In genomic region chr15:39629906-39630305, GRCh38 we compare ENCODE assay signal across 13 cellular contexts. TPM values are rescaled to one million over a fixed set of nuclear protein-coding genes. Genes with fewer than 3 reads are reported as not detected.
DNase-seq lines count a peak whose midpoint lies in the region; ATAC-seq and TF ChIP-seq lines count a peak whose summit lies in the region.
"Had no signal": no experiment of that assay in that cellular context is flagged by ENCODE, and none has a peak within 500 bp of the region (broad histone marks: within the 10 kb centered on the region; RNA-seq: fewer than 3 reads in every experiment).

No MANE protein-coding gene starts in this region.

- TF ChIP-seq CTCF in lower lobe of right lung (IDR thresholded peaks at IDR 0.05), result no peak

- no peaks in the 10 kb centered on the region for H3K9me3 ChIP-seq in CD4-positive, alpha-beta memory T cell (ENCODE audit: control insufficient read depth in 1 of 2, low read length in 2 of 2)
- H3K9me3 ChIP-seq in lower lobe of right lung, result no peaks in the 10 kb centered on the region
- H3K9me3 ChIP-seq: suprapubic skin had no signal

- H3K27ac Mint-ChIP-seq in CD4-positive, alpha-beta memory T cell, result peak overlapping the region; percentile 96 to 99 (median 98)
- H3K27ac Mint-ChIP-seq in activated naive CD4-positive, alpha-beta T cell treated with anti-CD3 and anti-CD28 coated beads, Interleukin-2, amount 50 U/mL, for 72 hours, result peak overlapping the region; percentile 3 to 62

- H3K36me3 ChIP-seq in CD4-positive, alpha-beta memory T cell (ENCODE audit: insufficient read depth, low read length), result no peaks in the 10 kb centered on the region
- no peaks in the 10 kb centered on the region for H3K36me3 ChIP-seq in lower lobe of right lung
- H3K36me3 ChIP-seq: suprapubic skin had no signal

- POLR2A ChIA-PET in CD4-positive, alpha-beta memory T cell (lab: Charles Lee; ENCODE audit: partially characterized antibody), result interaction anchor here (0.7 to 3.8 kb wide), 15 partner anchors 11 to 679 kb away, joined by 3 to 17 read pairs (median 4); partner anchors contain the start of genes FSIP1 and THBS1

- no peaks in the 10 kb centered on the region for H3K27me3 Mint-ChIP-seq in CD4-positive, alpha-beta memory T cell

- H3K27me3 ChIP-seq in CD4-positive, alpha-beta memory T cell (ENCODE audit: insufficient read depth, low read length), result no peaks in the 10 kb centered on the region
- H3K27me3 ChIP-seq in lower lobe of right lung (ENCODE audit: low read depth), result no peaks in the 10 kb centered on the region
- H3K27me3 ChIP-seq: suprapubic skin had no signal

- intact Hi-C loops in CD4-positive, alpha-beta memory T cell (cut with micrococcal nuclease), result loop anchor here (1.0 kb wide), 1 partner anchor 36 kb away; no protein-coding TSS in a partner anchor
- intact Hi-C loops in lower lobe of right lung (cut with DNase I), result no loop called here

- no peak for ATAC-seq in activated naive CD4-positive, alpha-beta T cell treated with anti-CD3 and anti-CD28 coated beads, Interleukin-2, amount 50 U/mL, for 72 hours
- ATAC-seq in lower lobe of right lung, result no peak
- no peak for ATAC-seq in HG03520 (IDR thresholded peaks at IDR 0.05; ENCODE audit: unreplicated experiment)
- ATAC-seq in HG03378 (IDR thresholded peaks at IDR 0.05; ENCODE audit: unreplicated experiment), result no peak

- peaks cover 0 to 7% of the 10 kb centered on the region in 2 donors for H3K36me3 Mint-ChIP-seq in CD4-positive, alpha-beta memory T cell
- H3K36me3 Mint-ChIP-seq in activated naive CD4-positive, alpha-beta T cell treated with anti-CD3 and anti-CD28 coated beads, Interleukin-2, amount 50 U/mL, for 72 hours, result peaks cover 2 to 32% of the 10 kb centered on the region in 2 donors

- no peak overlapping the region for H3K4me3 ChIP-seq in CD4-positive, alpha-beta memory T cell (ENCODE audit: low read length in 2 of 2)
- no peak overlapping the region for H3K4me3 ChIP-seq in lower lobe of right lung
- H3K4me3 ChIP-seq: suprapubic skin had no signal

- DNase-seq in CD4-positive, alpha-beta memory T cell, result peak in 1 of 5 donors; percentile 12
- DNase-seq in NCI-H1105 treated with DMSO at 0.1 percent for 48 hours (lab: John Stamatoyannopoulos, UW) (peak; percentile 16), lower lobe of right lung (no peak), retina (no peak)
- no peak for DNase-seq in activated naive CD4-positive, alpha-beta T cell treated with anti-CD3 and anti-CD28 coated beads, Interleukin-2, amount 50 U/mL, for 72 hours (ENCODE audit: low spot score in 2 of 2)
- DNase-seq: Calu3, erythroblast, GOT3, NCI-H1436, OCI-M1 had no signal

- peaks cover 67% of the 10 kb centered on the region for H3K4me1 ChIP-seq in CD4-positive, alpha-beta memory T cell (ENCODE audit: insufficient read depth, low read length)
- H3K4me1 ChIP-seq in lower lobe of right lung, result peaks cover 40% of the 10 kb centered on the region

- peaks cover 0 to 3% (median 0%) of the 10 kb centered on the region in 8 donors for H3K9me3 Mint-ChIP-seq in CD4-positive, alpha-beta memory T cell
- peaks cover 0 to 16% of the 10 kb centered on the region in 2 donors for H3K9me3 Mint-ChIP-seq in activated naive CD4-positive, alpha-beta T cell treated with anti-CD3 and anti-CD28 coated beads, Interleukin-2, amount 50 U/mL, for 72 hours

- peak overlapping the region; percentile 62 for H3K27ac ChIP-seq in CD4-positive, alpha-beta memory T cell (ENCODE audit: low read depth, low read length)
- H3K27ac ChIP-seq in lower lobe of right lung, result peak overlapping the region; percentile 18
- H3K27ac ChIP-seq: suprapubic skin had no signal

- CTCF ChIA-PET in CD4-positive, alpha-beta memory T cell (lab: Charles Lee; ENCODE audit: partially characterized antibody), result interaction anchor here (0.7 to 4.5 kb wide), 12 partner anchors 11 to 127 kb away, joined by 3 to 35 read pairs (median 4); partner anchors contain the start of gene THBS1

- peak overlapping the region in 6 of 8 donors; percentile 40 to 81 (median 68) for H3K4me3 Mint-ChIP-seq in CD4-positive, alpha-beta memory T cell

- H3K4me1 Mint-ChIP-seq in CD4-positive, alpha-beta memory T cell, result peaks cover 51 to 65% (median 62%) of the 10 kb centered on the region in 4 donors

RNA-seq across cellular contexts. Expression of gene THBS1, which starts 49.0 kb away (rescaled TPM):
- 1 to 10 TPM; 4.0 to 7.6 TPM for total RNA-seq in CD4-positive, alpha-beta memory T cell
- polyA plus RNA-seq in CD4-positive, alpha-beta memory T cell, result 1 to 10 TPM in 1 of 2 donors, under 1 TPM in 1; 0.77 to 1.1 TPM
- total RNA-seq in activated naive CD4-positive, alpha-beta T cell treated with anti-CD3 and anti-CD28 coated beads, Interleukin-2, amount 50 U/mL, for 72 hours, result 1 to 10 TPM in 1 of 2 donors, under 1 TPM in 1; 0.46 to 7.5 TPM
- 226 TPM for total RNA-seq in lower lobe of right lung

Comparison
In these comparisons a context has a peak if more than half of its experiments do, and no peak if none do; other contexts are left out.
1. RNA of gene THBS1, which starts 49.0 kb away (total RNA-seq): 226 TPM in lower lobe of right lung (single experiment); 4.0 to 7.6 TPM in CD4-positive, alpha-beta memory T cell and 0.46 to 7.5 TPM in activated naive CD4-positive, alpha-beta T cell treated with anti-CD3 and anti-CD28 coated beads, Interleukin-2, amount 50 U/mL, for 72 hours; every median in the first group is over 10 times any median in the second.